ENCODE assay signal across 8 cellular contexts in genomic region chr4:74320559-74321118, GRCh38. TPM values are rescaled to one million over a fixed set of nuclear protein-coding genes. Genes with fewer than 3 reads are reported as not detected.
DNase-seq lines count a peak whose midpoint lies in the region; ATAC-seq and TF ChIP-seq lines count a peak whose summit lies in the region.

No MANE protein-coding gene starts in this region.

- peaks cover 19% of the 10 kb centered on the region for H3K4me1 Mint-ChIP-seq in GM23338

- no peak overlapping the region for H3K4me3 Mint-ChIP-seq in GM23338

- H3K4me1 ChIP-seq in GM23338 (ENCODE audit: insufficient read depth) (peaks cover 14% of the 10 kb centered on the region; the same call in 1 of the 2 replicates), testis (no peaks in the 10 kb centered on the region)

- H3K9me3 ChIP-seq in testis, result no peaks in the 10 kb centered on the region

- WGBS in testis, 2 donors, result 50 to 71% methylated on average over 4 of the region's 4 CpGs

- peak overlapping the region; percentile 3; the same call in 1 of the 2 replicates for H3K27ac Mint-ChIP-seq in GM23338

- H4K20me1 ChIP-seq in GM23338 (replicated peaks; ENCODE audit: insufficient read depth), result no peaks in the 10 kb centered on the region

- H3K36me3 Mint-ChIP-seq in GM23338 (ENCODE audit: low read depth), result no peaks in the 10 kb centered on the region

- no peaks in the 10 kb centered on the region for H3K27me3 ChIP-seq in GM23338 (ENCODE audit: insufficient read depth)
- no peaks in the 10 kb centered on the region for H3K27me3 ChIP-seq in testis

- H3K36me3 ChIP-seq in GM23338 (ENCODE audit: insufficient read depth) (no peaks in the 10 kb centered on the region), testis (ENCODE audit: low read depth, missing control alignments) (no peaks in the 10 kb centered on the region)

- no peaks in the 10 kb centered on the region for H3K9me2 ChIP-seq in GM23338 (ENCODE audit: insufficient read depth)

- peak; percentile 67 to 75 for TF ChIP-seq CTCF in GM23338 (conservative IDR thresholded peaks at IDR 0.05; ENCODE audit: low read depth in 2 of 2)
- peak; percentile 69 for TF ChIP-seq CTCF in choroid plexus epithelial cell (conservative IDR thresholded peaks at IDR 0.05; ENCODE audit: low read depth, low read length)
- TF ChIP-seq CTCF in testis (IDR thresholded peaks at IDR 0.05), result peak in 2 of 3 experiments; percentile 17 to 35

- H3K4me3 ChIP-seq in GM23338 (no peak overlapping the region), choroid plexus epithelial cell (ENCODE audit: low read depth, low read length) (peak overlapping the region; percentile 22), testis (no peak overlapping the region)

- no peaks in the 10 kb centered on the region for H3F3A ChIP-seq in GM23338 (replicated peaks; ENCODE audit: low read depth)

- DNase-seq in activated CD4-positive, alpha-beta T cell treated with anti-CD3 and anti-CD28 coated beads for 4 hours, result peak; percentile 15 to 19
- DNase-seq in activated CD4-positive, alpha-beta T cell treated with anti-CD3 and anti-CD28 coated beads, Interleukin-2, amount 50 U/mL, for 1 hour, result no peak
- peak; percentile 90 for DNase-seq in GM23338 (ENCODE audit: low spot score)
- peak; percentile 75 for DNase-seq in LHCN-M2 (ENCODE audit: low read depth)
- peak; percentile 67 for DNase-seq in SK-MEL-5 (ENCODE audit: low read depth, low spot score)
- peak; percentile 82 for DNase-seq in choroid plexus epithelial cell (ENCODE audit: low read depth)
- DNase-seq in medulla oblongata (ENCODE audit: extremely low spot score), result peak; percentile 29
- DNase-seq in testis, result peak; percentile 21

- H3K27ac ChIP-seq in GM23338 (ENCODE audit: low read depth) (no peak overlapping the region), testis (no peak overlapping the region)

- no peak for TF ChIP-seq POLR2A in testis (IDR thresholded peaks at IDR 0.05)

- in situ Hi-C loops in SK-MEL-5 (cut with HindIII; ENCODE audit: low pct_unique_long_range_greater_than_20kb, low sequenced_read_pairs), result no loop called here

- peak; percentile 95 for ATAC-seq in GM23338

- H3K9me3 Mint-ChIP-seq in GM23338, result no peaks in the 10 kb centered on the region

- H3K4me2 ChIP-seq in GM23338, result peak overlapping the region; percentile 20

- H3K27me3 Mint-ChIP-seq in GM23338 (ENCODE audit: insufficient read depth, low read depth, poor library complexity), result no peaks in the 10 kb centered on the region

- intact Hi-C loops in testis (cut with DNase I; ENCODE audit: low total_unique reads), result no loop called here

- 0 out of 2 replicates have a peak overlapping the region, but pooled peaks have one; percentile 11 for H2AFZ ChIP-seq in GM23338

- H3K79me2 ChIP-seq in GM23338 (replicated peaks; ENCODE audit: insufficient read depth), result no peaks in the 10 kb centered on the region

TF ChIP-seq in GM23338, 12 proteins besides CTCF, POLR2A, EP300 and RAD21:
- TF ChIP-seq ZNF114 (CRISPR knock-in tag; IDR thresholded peaks at IDR 0.05) (no peak), EZH2 (IDR thresholded peaks at IDR 0.05; ENCODE audit: low read depth, unreplicated experiment) (no peak), STAT1 (IDR thresholded peaks at IDR 0.05; ENCODE audit: unreplicated experiment) (no peak), REST (IDR thresholded peaks at IDR 0.05; ENCODE audit: unreplicated experiment) (no peak), NANOG (IDR thresholded peaks at IDR 0.05; ENCODE audit: borderline replicate concordance) (no peak), EZH2phosphoT487 (IDR thresholded peaks at IDR 0.05; ENCODE audit: unreplicated experiment) (no peak), CREB1 (CRISPR knock-in tag; IDR thresholded peaks at IDR 0.05; ENCODE audit: low read depth) (no peak), ZNF331 (CRISPR knock-in tag; IDR thresholded peaks at IDR 0.05; ENCODE audit: low read depth) (no peak), JUNB (IDR thresholded peaks at IDR 0.05; ENCODE audit: unreplicated experiment) (no peak)
TF ChIP-seq in GM23338: peak in this region for 0.

RNA-seq across cellular contexts. Expression of gene EPGN, which starts 12.4 kb away (rescaled TPM):
- total RNA-seq in GM23338 (2014; rRNA removed; shearing (Covaris generic)), result not detected in 2 replicates
- polyA plus RNA-seq in GM23338 (2016; fragmentation: Nextera tagmentation; extraction: Ambion mirVana), result not detected in 2 replicates
- 0.26 TPM in 1 of 2 replicates, not detected in the other for total RNA-seq in LHCN-M2 (2014; rRNA removed)
- not detected for polyA plus RNA-seq in LHCN-M2 (2012)
- total RNA-seq in SK-MEL-5 (2014; rRNA removed; shearing (Covaris generic)), result not detected in 2 replicates
- not detected in 2 replicates for polyA plus RNA-seq in SK-MEL-5 (2015; cell fraction: cytosol; rRNA removed)
- not detected in 2 replicates for polyA plus RNA-seq in SK-MEL-5 (2015; cell fraction: nucleus; rRNA removed)
- under 1 TPM in 1 of 2 donors, not detected in 1; 0.25 TPM for total RNA-seq in testis
- polyA plus RNA-seq in testis (ENCODE audit: insufficient read depth, low read depth, low replicate concordance), result 1.7 TPM

RNA-seq across cellular contexts. Expression of gene EREG, which starts 44.3 kb away (rescaled TPM):
- total RNA-seq in GM23338 (2014; rRNA removed; shearing (Covaris generic)), result 4.2 TPM in 1 of 2 replicates, not detected in the other
- polyA plus RNA-seq in GM23338 (2016; fragmentation: Nextera tagmentation; extraction: Ambion mirVana), result not detected in 2 replicates
- 2.9 and 4.1 TPM in 2 replicates for total RNA-seq in LHCN-M2 (2014; rRNA removed)
- polyA plus RNA-seq in LHCN-M2 (2012), result 0.01 TPM
- not detected in 2 replicates for total RNA-seq in SK-MEL-5 (2014; rRNA removed; shearing (Covaris generic))
- not detected in 2 replicates for polyA plus RNA-seq in SK-MEL-5 (2015; cell fraction: cytosol; rRNA removed)
- not detected in 2 replicates for polyA plus RNA-seq in SK-MEL-5 (2015; cell fraction: nucleus; rRNA removed)
- under 1 TPM in 1 of 2 donors, not detected in 1; 0.37 TPM for total RNA-seq in testis
- polyA plus RNA-seq in testis (ENCODE audit: insufficient read depth, low read depth, low replicate concordance), result not detected
